Comparison of ENCODE assay signal across 27 cellular contexts in genomic region chr3:182628531-182628930, GRCh38.
DNase-seq lines count a peak whose midpoint lies in the region; ATAC-seq, FAIRE-seq and TF ChIP-seq lines count a peak whose summit lies in the region.
"Had no signal": no experiment of that assay in that cellular context is flagged by ENCODE, and none has a peak within 500 bp of the region (broad histone marks: within the 10 kb centered on the region; RNA-seq: fewer than 3 reads in every experiment).

No MANE protein-coding gene starts in this region.

- H3K4me1 Mint-ChIP-seq in MCF 10A (ENCODE audit: insufficient read depth, unreplicated experiment): peaks cover 24% of the 10 kb centered on the region
- no peaks in the 10 kb centered on the region for H3K4me1 Mint-ChIP-seq in activated naive CD8-positive, alpha-beta T cell treated with anti-CD3 and anti-CD28 coated beads, Interleukin-2, amount 50 U/mL, for 24 hours
- H3K4me1 Mint-ChIP-seq: B cell had no signal

- H3K27me3 ChIP-seq in breast epithelium (no peaks in the 10 kb centered on the region), bronchial epithelial cell (ENCODE audit: control insufficient read depth, insufficient read depth, low read length) (no peaks in the 10 kb centered on the region)
- H3K27me3 ChIP-seq: BLaER1 treated with 17β-estradiol and CSF1 and Interleukin-3, amounts not matched to agents 10 nM and 100 nM had no signal

- BruUV-seq in MCF 10A (replicated peaks; lab: Mats Ljungman, UMichigan): no TSS peak

- CTCF ChIA-PET in MCF 10A (lab: Yijun Ruan, JAX): no interaction called here

- DNase-seq in MCF 10A (ENCODE audit: unreplicated experiment) (peak; percentile 36), breast epithelium (ENCODE audit: low spot score in 2 of 2) (no peak), bronchial epithelial cell (ENCODE audit: low read depth) (peak; percentile 76), epithelial cell of prostate (ENCODE audit: low read depth, low spot score) (no peak), DMS 273 treated with DMSO at 0.1 percent for 48 hours (lab: John Stamatoyannopoulos, UW) (no peak), SIG-M5 (lab: John Stamatoyannopoulos, UW) (no peak)
- no peak for DNase-seq in activated naive CD8-positive, alpha-beta T cell treated with anti-CD3 and anti-CD28 coated beads, Interleukin-2, amount 50 U/mL, for 24 hours
- DNase-seq: AML-193; Caco-2; Calu3; CD4-positive, alpha-beta T cell; CD8-positive, alpha-beta T cell; DMS153; DMS53; DMS79; DND-41; EL; GDM1 had no signal

- H3K36me3 Mint-ChIP-seq in MCF 10A (ENCODE audit: insufficient read depth, unreplicated experiment): no peaks in the 10 kb centered on the region
- H3K36me3 Mint-ChIP-seq in activated naive CD8-positive, alpha-beta T cell treated with anti-CD3 and anti-CD28 coated beads, Interleukin-2, amount 50 U/mL, for 24 hours (ENCODE audit: low read depth): no peaks in the 10 kb centered on the region
- H3K36me3 Mint-ChIP-seq: CD8-positive, alpha-beta T cell had no signal

- no peak for ATAC-seq in activated naive CD8-positive, alpha-beta T cell treated with anti-CD3 and anti-CD28 coated beads, Interleukin-2, amount 50 U/mL, for 24 hours
- ATAC-seq: A549; CD8-positive, alpha-beta T cell; GM12878 had no signal

- H3K27ac Mint-ChIP-seq in MCF 10A (ENCODE audit: low read depth, unreplicated experiment): no peak overlapping the region
- no peak overlapping the region for H3K27ac Mint-ChIP-seq in activated naive CD8-positive, alpha-beta T cell treated with anti-CD3 and anti-CD28 coated beads, Interleukin-2, amount 50 U/mL, for 24 hours
- H3K27ac Mint-ChIP-seq: B cell; CD4-positive, alpha-beta T cell; CD8-positive, alpha-beta T cell had no signal

- H3K9me3 Mint-ChIP-seq in MCF 10A (ENCODE audit: unreplicated experiment): peaks cover 12% of the 10 kb centered on the region
- H3K9me3 Mint-ChIP-seq in activated naive CD8-positive, alpha-beta T cell treated with anti-CD3 and anti-CD28 coated beads, Interleukin-2, amount 50 U/mL, for 24 hours: no peaks in the 10 kb centered on the region
- H3K9me3 Mint-ChIP-seq: CD4-positive, alpha-beta T cell; CD8-positive, alpha-beta T cell had no signal

- TF ChIP-seq POLR2A in breast epithelium (IDR thresholded peaks at IDR 0.05): no peak

- no peak overlapping the region for H3K4me3 Mint-ChIP-seq in MCF 10A (ENCODE audit: unreplicated experiment)
- no peak overlapping the region for H3K4me3 Mint-ChIP-seq in activated naive CD8-positive, alpha-beta T cell treated with anti-CD3 and anti-CD28 coated beads, Interleukin-2, amount 50 U/mL, for 24 hours
- H3K4me3 Mint-ChIP-seq: B cell; CD4-positive, alpha-beta T cell; CD8-positive, alpha-beta T cell had no signal

- no peaks in the 10 kb centered on the region for H3K4me1 ChIP-seq in breast epithelium
- H3K4me1 ChIP-seq: A549, Caco-2 had no signal

- no peak for FAIRE-seq in bronchial epithelial cell (lab: Jason Lieb, UNC)
- FAIRE-seq: A549, D721Med, GM12878, GM12892, GM18507 had no signal

- no peaks in the 10 kb centered on the region for H3K36me3 ChIP-seq in breast epithelium
- H3K36me3 ChIP-seq in bronchial epithelial cell (ENCODE audit: control insufficient read depth, insufficient read depth, low read length): no peaks in the 10 kb centered on the region
- H3K36me3 ChIP-seq: BLaER1 treated with 17β-estradiol and CSF1 and Interleukin-3, amounts not matched to agents 10 nM and 100 nM had no signal

- POLR2A ChIA-PET in MCF 10A (lab: Yijun Ruan, JAX): interaction anchor here (0.6 to 1.5 kb wide), 6 partner anchors 16 to 464 kb away, joined by 3 to 6 read pairs (median 4); no protein-coding TSS in a partner anchor

- TF ChIP-seq CTCF in MCF 10A (IDR thresholded peaks at IDR 0.05; ENCODE audit: unreplicated experiment) (no peak), breast epithelium (IDR thresholded peaks at IDR 0.05) (no peak), bronchial epithelial cell (IDR thresholded peaks at IDR 0.05; ENCODE audit: insufficient read depth, low read length, severe bottlenecking) (no peak)

- H3K9me3 ChIP-seq in breast epithelium: no peaks in the 10 kb centered on the region
- H3K9me3 ChIP-seq: A549, Caco-2 had no signal

- no peaks in the 10 kb centered on the region for H3K27me3 Mint-ChIP-seq in MCF 10A (ENCODE audit: insufficient read depth, unreplicated experiment)
- peaks cover 5% of the 10 kb centered on the region for H3K27me3 Mint-ChIP-seq in activated naive CD8-positive, alpha-beta T cell treated with anti-CD3 and anti-CD28 coated beads, Interleukin-2, amount 50 U/mL, for 24 hours

- no peak overlapping the region for H3K4me3 ChIP-seq in breast epithelium
- no peak overlapping the region for H3K4me3 ChIP-seq in bronchial epithelial cell (ENCODE audit: low read depth, low read length)
- H3K4me3 ChIP-seq: A549; BLaER1 treated with 17β-estradiol and CSF1 and Interleukin-3, amounts not matched to agents 10 nM and 100 nM; GM12878 had no signal

- intact Hi-C loops in MCF 10A (cut with micrococcal nuclease): no loop called here
- intact Hi-C loops in breast epithelium (cut with DNase I; ENCODE audit: low total_unique reads): no loop called here

- H3K27ac ChIP-seq in breast epithelium (no peak overlapping the region), epithelial cell of prostate (peak overlapping the region; percentile 90)
- H3K27ac ChIP-seq: 22Rv1; A549; BLaER1 treated with 17β-estradiol and CSF1 and Interleukin-3, amounts not matched to agents 10 nM and 100 nM; C4-2B had no signal

Comparison
In these comparisons a context has a peak if more than half of its experiments do, and no peak if none do; other contexts are left out.
1. DNase-seq: peak in MCF 10A (single experiment) and bronchial epithelial cell (single experiment); none in breast epithelium (0 of 2), epithelial cell of prostate (single experiment), activated naive CD8-positive, alpha-beta T cell treated with anti-CD3 and anti-CD28 coated beads, Interleukin-2, amount 50 U/mL, for 24 hours (single experiment), DMS 273 treated with DMSO at 0.1 percent for 48 hours (single experiment) and SIG-M5 (single experiment).